9 cellular contexts compared by ENCODE assay signal in genomic region chr1:9942399-9942938, GRCh38. TPM values are rescaled to one million over a fixed set of nuclear protein-coding genes. Genes with fewer than 3 reads are reported as not detected.
DNase-seq lines count a peak whose midpoint lies in the region; TF ChIP-seq lines count a peak whose summit lies in the region.
"Had no signal": no experiment of that assay in that cellular context is flagged by ENCODE, and none has a peak within 500 bp of the region (broad histone marks: within the 10 kb centered on the region; RNA-seq: fewer than 3 reads in every experiment).

No MANE protein-coding gene starts in this region.

- peak overlapping the region; percentile 99 to 100 (median 100) for H3K4me3 Mint-ChIP-seq in brain

- H3K27ac ChIP-seq in HUES48 (ENCODE audit: low read depth, low read length) (peak overlapping the region; percentile 95), Peyer's patch (peak overlapping the region; percentile 81 to 98 (median 88))

- no peaks in the 10 kb centered on the region for H3K9me3 Mint-ChIP-seq in brain

- peaks cover 25% of the 10 kb centered on the region for H3K4me1 Mint-ChIP-seq in brain

- POLR2A ChIA-PET in BJ (lab: Charles Lee): no interaction called here

- no peak for DNase-seq in BJ (ENCODE audit: low read depth)
- peak; percentile 72 for DNase-seq in GM13977 (ENCODE audit: low spot score)
- DNase-seq in Peyer's patch: peak in 1 of 3 donors; percentile 74
- DNase-seq in skeletal muscle cell (ENCODE audit: low read depth): no peak
- no peak for DNase-seq in NCI-H1930 (lab: John Stamatoyannopoulos, UW)

- CTCF ChIA-PET in BJ (lab: Yijun Ruan, JAX): interaction anchor here (0.6 to 4.5 kb wide), 14 partner anchors 8 to 316 kb away, joined by 3 to 45 read pairs (median 6); partner anchors contain the start of genes KIF1B and UBE4B

- TF ChIP-seq CTCF in BJ (IDR thresholded peaks at IDR 0.05; ENCODE audit: insufficient read depth, low read depth, low read length) (peak; percentile 57), GM13977 (IDR thresholded peaks at IDR 0.05; ENCODE audit: extremely low read depth, insufficient read depth, missing control alignments) (peak; percentile 58), Peyer's patch (IDR thresholded peaks at IDR 0.05) (peak; percentile 8 to 68 (median 50)), brain (conservative IDR thresholded peaks at IDR 0.05) (peak; percentile 65 to 77)

- H3K36me3 Mint-ChIP-seq in brain: peaks cover 23% of the 10 kb centered on the region

- peak overlapping the region; percentile 76 for H3K9ac ChIP-seq in HUES48 (ENCODE audit: low read depth, low read length)

- H3K4me1 ChIP-seq in HUES48 (ENCODE audit: control insufficient read depth, insufficient read depth, low read length): no peaks in the 10 kb centered on the region
- peaks cover 0 to 16% (median 5%) of the 10 kb centered on the region in 4 donors for H3K4me1 ChIP-seq in Peyer's patch

- H3K27me3 ChIP-seq in BJ (ENCODE audit: control insufficient read depth, insufficient read depth, low read length) (no peaks in the 10 kb centered on the region), HUES48 (ENCODE audit: control insufficient read depth, insufficient read depth, low read length) (no peaks in the 10 kb centered on the region), Peyer's patch (no peaks in the 10 kb centered on the region)

- H3K9me3 ChIP-seq in HUES48 (ENCODE audit: control insufficient read depth, insufficient read depth, low read length) (no peaks in the 10 kb centered on the region), Peyer's patch (no peaks in the 10 kb centered on the region), iPS-18c (ENCODE audit: control insufficient read depth, insufficient read depth, low read length) (no peaks in the 10 kb centered on the region)

- H3K4me3 ChIP-seq in BJ (ENCODE audit: low read depth, low read length): peak overlapping the region; percentile 91
- H3K4me3 ChIP-seq in HUES48 (ENCODE audit: low read depth, low read length): peak overlapping the region; percentile 82
- peak overlapping the region; percentile 57 to 89 (median 81) for H3K4me3 ChIP-seq in Peyer's patch
- peak overlapping the region; percentile 73 for H3K4me3 ChIP-seq in iPS-18c (ENCODE audit: insufficient read depth, low read depth, low read length)
- peak overlapping the region; percentile 78 for H3K4me3 ChIP-seq in skeletal muscle cell (ENCODE audit: low read depth, low read length)

- TF ChIP-seq POLR2A in Peyer's patch (IDR thresholded peaks at IDR 0.05): peak; percentile 10 to 21

- peak overlapping the region; percentile 96 to 100 (median 99) for H3K27ac Mint-ChIP-seq in brain

- H3K27me3 Mint-ChIP-seq in brain: peaks cover 3% of the 10 kb centered on the region

- H3K36me3 ChIP-seq in BJ (ENCODE audit: control insufficient read depth, insufficient read depth, low read length) (peaks cover 2% of the 10 kb centered on the region; the same call in 1 of the 2 replicates), HUES48 (ENCODE audit: control insufficient read depth, insufficient read depth, low read length) (peaks cover 6% of the 10 kb centered on the region; the same call in 1 of the 2 replicates), Peyer's patch (peaks cover 0 to 18% (median 0%) of the 10 kb centered on the region in 3 donors)

- in situ Hi-C loops in GM13977 (cut with MboI; ENCODE audit: low pct_unique_long_range_greater_than_20kb, low sequenced_read_pairs, unreplicated experiment): loop anchor here (10.0 kb wide), 1 partner anchor 68 kb away; no protein-coding TSS in a partner anchor

RNA-seq across cellular contexts. Expression of gene LZIC, which starts 0.7 kb away (rescaled TPM):
- polyA plus RNA-seq in BJ (2011; rRNA removed) (9.1 and 19.4 TPM in 2 replicates), brain (ENCODE audit: insufficient read depth, low read depth, low replicate concordance) (60.4 TPM)
- 5.6 and 5.7 TPM in 2 replicates for polyA minus RNA-seq in BJ (2011; rRNA and poly(A)+ RNA removed)
- 10 to 100 TPM; 20.2 to 38.8 (median 31.6) TPM for total RNA-seq in Peyer's patch

RNA-seq across cellular contexts. Expression of gene NMNAT1, which starts 0.8 kb away (rescaled TPM):
- 9.8 and 12.4 TPM in 2 replicates for polyA plus RNA-seq in BJ (2011; rRNA removed)
- 12.1 and 13.8 TPM in 2 replicates for polyA minus RNA-seq in BJ (2011; rRNA and poly(A)+ RNA removed)
- total RNA-seq in Peyer's patch: 10 to 100 TPM in 3 of 4 donors, 1 to 10 TPM in 1; 5.8 to 27.9 (median 18.8) TPM
- 7.7 TPM for polyA plus RNA-seq in brain (ENCODE audit: insufficient read depth, low read depth, low replicate concordance)

RNA-seq across cellular contexts. Expression of gene CTNNBIP1, which starts 32.4 kb away (rescaled TPM):
- 20.5 and 25.5 TPM in 2 replicates for polyA plus RNA-seq in BJ (2011; rRNA removed)
- 21.1 and 23.4 TPM in 2 replicates for polyA minus RNA-seq in BJ (2011; rRNA and poly(A)+ RNA removed)
- 10 to 100 TPM; 24.0 to 30.5 (median 28.5) TPM for total RNA-seq in Peyer's patch
- 84.5 TPM for polyA plus RNA-seq in brain (ENCODE audit: insufficient read depth, low read depth, low replicate concordance)

RNA-seq across cellular contexts. Expression of gene RBP7, which starts 54.6 kb away (rescaled TPM):
- polyA plus RNA-seq in BJ (2011; rRNA removed) (0.42 and 0.50 TPM in 2 replicates), brain (ENCODE audit: insufficient read depth, low read depth, low replicate concordance) (19.9 TPM)
- polyA minus RNA-seq in BJ (2011; rRNA and poly(A)+ RNA removed): 0.43 TPM in 1 of 2 replicates, not detected in the other
- total RNA-seq in Peyer's patch: 1 to 10 TPM in 1 of 4 donors, not detected in 3; 2.3 TPM
- total RNA-seq: T-helper 2 cell treated with Interferon-gamma antibody and Interleukin-4, amounts not matched to agents 100 ng/mL and 5 ng/mL, for 36 hours had no signal
